Comparison of ENCODE assay signal across 8 cellular contexts in genomic region chr2:129849559-129850160, GRCh38.
DNase-seq lines count a peak whose midpoint lies in the region; ATAC-seq and TF ChIP-seq lines count a peak whose summit lies in the region.

No MANE protein-coding gene starts in this region.

- H3K4me3 Mint-ChIP-seq in stimulated activated naive B cell treated with anti-CD40 and anti-IgM and Interleukin-4, amounts not matched to agents 10 μg/mL and 1 μg/mL and 100 μg/mL, for 72 hours = no peak overlapping the region

- no peak overlapping the region for H3K27ac Mint-ChIP-seq in stimulated activated naive B cell treated with anti-CD40 and anti-IgM and Interleukin-4, amounts not matched to agents 10 μg/mL and 1 μg/mL and 100 μg/mL, for 72 hours

- H3K27ac ChIP-seq in coronary artery = no peak overlapping the region

- peaks cover 11% of the 10 kb centered on the region in 2 donors for H3K27me3 Mint-ChIP-seq in stimulated activated naive B cell treated with anti-CD40 and anti-IgM and Interleukin-4, amounts not matched to agents 10 μg/mL and 1 μg/mL and 100 μg/mL, for 72 hours

- H3K4me3 ChIP-seq in AG10803 (ENCODE audit: low read length) (no peak overlapping the region), astrocyte of the cerebellum (ENCODE audit: low read depth, low read length) (no peak overlapping the region), coronary artery (no peak overlapping the region)

- ATAC-seq in GM18502 (IDR thresholded peaks at IDR 0.05; ENCODE audit: poor library complexity, unreplicated experiment) (peak; percentile 87), HG03108 (IDR thresholded peaks at IDR 0.05; ENCODE audit: unreplicated experiment) (peak; percentile 69)
- peak; percentile 64 to 79 for ATAC-seq in stimulated activated naive B cell treated with anti-CD40 and anti-IgM and Interleukin-4, amounts not matched to agents 10 μg/mL and 1 μg/mL and 100 μg/mL, for 72 hours (replicated peaks)

- DNase-seq in AG10803 (ENCODE audit: low read depth) = peak; percentile 74
- peak; percentile 37 for DNase-seq in NCI-H226
- DNase-seq in astrocyte of the cerebellum (ENCODE audit: low read depth) = peak; percentile 83
- DNase-seq in iPS DF 19.7 (ENCODE audit: low read depth, low spot score) = peak; percentile 45
- no peak for DNase-seq in stimulated activated naive B cell treated with anti-CD40 and anti-IgM and Interleukin-4, amounts not matched to agents 10 μg/mL and 1 μg/mL and 100 μg/mL, for 72 hours
- no peak for DNase-seq in coronary artery (ENCODE audit: low spot score)

- no peaks in the 10 kb centered on the region for H3K36me3 Mint-ChIP-seq in stimulated activated naive B cell treated with anti-CD40 and anti-IgM and Interleukin-4, amounts not matched to agents 10 μg/mL and 1 μg/mL and 100 μg/mL, for 72 hours

- in situ Hi-C loops in astrocyte of the cerebellum (cut with HindIII; ENCODE audit: low sequenced_read_pairs) = loop anchor here (5.0 to 10.0 kb wide), 2 partner anchors 43 to 1525 kb away; no protein-coding TSS in a partner anchor

- H3K9me3 Mint-ChIP-seq in stimulated activated naive B cell treated with anti-CD40 and anti-IgM and Interleukin-4, amounts not matched to agents 10 μg/mL and 1 μg/mL and 100 μg/mL, for 72 hours = peaks cover 0 to 2% of the 10 kb centered on the region in 2 donors

- TF ChIP-seq CTCF in AG10803 (conservative IDR thresholded peaks at IDR 0.05; ENCODE audit: low read length) (peak; percentile 78), astrocyte of the cerebellum (IDR thresholded peaks at IDR 0.05; ENCODE audit: low read depth, low read length, missing control alignments) (peak; percentile 47), coronary artery (IDR thresholded peaks at IDR 0.05) (no peak)

- no peaks in the 10 kb centered on the region for H3K4me1 Mint-ChIP-seq in stimulated activated naive B cell treated with anti-CD40 and anti-IgM and Interleukin-4, amounts not matched to agents 10 μg/mL and 1 μg/mL and 100 μg/mL, for 72 hours

Comparison
In these comparisons a context has a peak if more than half of its experiments do, and no peak if none do; other contexts are left out.
1. DNase-seq: peak in AG10803 (single experiment), NCI-H226 (single experiment), astrocyte of the cerebellum (single experiment) and iPS DF 19.7 (single experiment); none in stimulated activated naive B cell treated with anti-CD40 and anti-IgM and Interleukin-4, amounts not matched to agents 10 μg/mL and 1 μg/mL and 100 μg/mL, for 72 hours (single experiment) and coronary artery (single experiment).
2. Peak in every context shown above with its lines, with median percentiles within 50 percentile points of each other: ATAC-seq.